Comparison of ENCODE assay signal across 18 cellular contexts in genomic region chr11:76424379-76424778, GRCh38. TPM values are rescaled to one million over a fixed set of nuclear protein-coding genes. Genes with fewer than 3 reads are reported as not detected.
DNase-seq lines count a peak whose midpoint lies in the region; ATAC-seq and TF ChIP-seq lines count a peak whose summit lies in the region.
"Had no signal": no experiment of that assay in that cellular context is flagged by ENCODE, and none has a peak within 500 bp of the region (broad histone marks: within the 10 kb centered on the region; RNA-seq: fewer than 3 reads in every experiment).

No MANE protein-coding gene starts in this region.

- H3K4me3 Mint-ChIP-seq in activated CD4-positive, alpha-beta memory T cell treated with anti-CD3 and anti-CD28 coated beads, Interleukin-2, amount 10 ng/mL, durations not matched to agents 7 days and 5 days, result no peak overlapping the region
- H3K4me3 Mint-ChIP-seq: CD14-positive monocyte, nephron had no signal

- TF ChIP-seq CTCF in GM12865 (IDR thresholded peaks at IDR 0.05; ENCODE audit: insufficient read depth, low read depth, low read length, missing control alignments), result no peak

- intact Hi-C loops in sciatic nerve (cut with DNase I), result no loop called here

- no peak overlapping the region for H3K4me3 ChIP-seq in GM12865 (ENCODE audit: low read depth, low read length)
- H3K4me3 ChIP-seq: colonic mucosa, K562 had no signal

- ATAC-seq in GM18508 (IDR thresholded peaks at IDR 0.05; ENCODE audit: insufficient read depth, unreplicated experiment) (peak; percentile 62), HG02623 (IDR thresholded peaks at IDR 0.05; ENCODE audit: unreplicated experiment) (peak; percentile 63), sciatic nerve (no peak)
- ATAC-seq: esophagus mucosa, K562 had no signal

- peak; percentile 67 for DNase-seq in GM12865 (ENCODE audit: low read depth)
- DNase-seq in activated CD4-positive, alpha-beta memory T cell treated with anti-CD3 and anti-CD28 coated beads, Interleukin-2, amount 10 ng/mL, durations not matched to agents 7 days and 5 days, result peak; percentile 20
- no peak for DNase-seq in AML-193 (lab: John Stamatoyannopoulos, UW)
- DNase-seq in epidermal melanocyte (ENCODE audit: insufficient read length, low spot score), result no peak
- no peak for DNase-seq in sciatic nerve (ENCODE audit: low spot score)
- DNase-seq: activated CD8-positive, alpha-beta memory T cell treated with anti-CD3 and anti-CD28 coated beads for 24 hours; amygdala; colonic mucosa; HCEC 1CT; NCI-H146; NCI-H524; RPMI8226 had no signal

- no peaks in the 10 kb centered on the region for H3K36me3 Mint-ChIP-seq in activated CD4-positive, alpha-beta memory T cell treated with anti-CD3 and anti-CD28 coated beads, Interleukin-2, amount 10 ng/mL, durations not matched to agents 7 days and 5 days (ENCODE audit: low read depth)
- H3K36me3 Mint-ChIP-seq: CD14-positive monocyte had no signal

- CTCF ChIA-PET in activated CD4-positive, alpha-beta memory T cell treated with anti-CD3 and anti-CD28 coated beads, Interleukin-2, amount 10 ng/mL, durations not matched to agents 7 days and 5 days (lab: Charles Lee), result interaction anchor here (2.0 kb wide), 1 partner anchor 217 kb away, joined by 9 read pairs; no protein-coding TSS in a partner anchor

- POLR2A ChIA-PET in activated CD4-positive, alpha-beta memory T cell treated with anti-CD3 and anti-CD28 coated beads, Interleukin-2, amount 10 ng/mL, durations not matched to agents 7 days and 5 days (lab: Charles Lee), result no interaction called here

- no peak overlapping the region for H3K27ac Mint-ChIP-seq in activated CD4-positive, alpha-beta memory T cell treated with anti-CD3 and anti-CD28 coated beads, Interleukin-2, amount 10 ng/mL, durations not matched to agents 7 days and 5 days
- H3K27ac Mint-ChIP-seq: CD14-positive monocyte, nephron had no signal

- peaks cover 23% of the 10 kb centered on the region for H3K4me1 Mint-ChIP-seq in activated CD4-positive, alpha-beta memory T cell treated with anti-CD3 and anti-CD28 coated beads, Interleukin-2, amount 10 ng/mL, durations not matched to agents 7 days and 5 days
- H3K4me1 Mint-ChIP-seq: CD14-positive monocyte had no signal

- H3K9me3 Mint-ChIP-seq in activated CD4-positive, alpha-beta memory T cell treated with anti-CD3 and anti-CD28 coated beads, Interleukin-2, amount 10 ng/mL, durations not matched to agents 7 days and 5 days, result no peaks in the 10 kb centered on the region
- H3K9me3 Mint-ChIP-seq: CD14-positive monocyte had no signal

- H3K27me3 Mint-ChIP-seq in activated CD4-positive, alpha-beta memory T cell treated with anti-CD3 and anti-CD28 coated beads, Interleukin-2, amount 10 ng/mL, durations not matched to agents 7 days and 5 days, result peaks cover 2% of the 10 kb centered on the region

RNA-seq across cellular contexts. Expression of gene EMSY, which starts 20.4 kb away (rescaled TPM):
- 10 to 100 TPM; 33.9 to 35.5 TPM for total RNA-seq in activated CD4-positive, alpha-beta memory T cell treated with anti-CD3 and anti-CD28 coated beads, Interleukin-2, amount 10 ng/mL, durations not matched to agents 7 days and 5 days
- 35.2 TPM for total RNA-seq in sciatic nerve

RNA-seq across cellular contexts. Expression of gene GVQW3, which starts 43.3 kb away (rescaled TPM):
- 1 to 10 TPM; 2.8 to 3.7 TPM for total RNA-seq in activated CD4-positive, alpha-beta memory T cell treated with anti-CD3 and anti-CD28 coated beads, Interleukin-2, amount 10 ng/mL, durations not matched to agents 7 days and 5 days
- 6.2 TPM for total RNA-seq in sciatic nerve

RNA-seq across cellular contexts. Expression of gene THAP12, which starts 43.4 kb away (rescaled TPM):
- total RNA-seq in activated CD4-positive, alpha-beta memory T cell treated with anti-CD3 and anti-CD28 coated beads, Interleukin-2, amount 10 ng/mL, durations not matched to agents 7 days and 5 days, result 10 to 100 TPM; 51.1 to 52.9 TPM
- total RNA-seq in sciatic nerve, result 45.6 TPM

Comparison
In these comparisons a context has a peak if more than half of its experiments do, and no peak if none do; other contexts are left out.
1. DNase-seq: peak in GM12865 (single experiment) and activated CD4-positive, alpha-beta memory T cell treated with anti-CD3 and anti-CD28 coated beads, Interleukin-2, amount 10 ng/mL, durations not matched to agents 7 days and 5 days (single experiment); none in AML-193 (0 of 2), epidermal melanocyte (single experiment) and sciatic nerve (single experiment).